ENCODE assay signal across 23 cellular contexts in genomic region chr5:155529366-155529765, GRCh38.
DNase-seq lines count a peak whose midpoint lies in the region; ATAC-seq and TF ChIP-seq lines count a peak whose summit lies in the region.
"Had no signal": no experiment of that assay in that cellular context is flagged by ENCODE, and none has a peak within 500 bp of the region (broad histone marks: within the 10 kb centered on the region; RNA-seq: fewer than 3 reads in every experiment).

No MANE protein-coding gene starts in this region.

- in situ Hi-C loops in SK-MEL-5 (cut with HindIII; ENCODE audit: low pct_unique_long_range_greater_than_20kb, low sequenced_read_pairs) = no loop called here

- DNase-seq in NCI-H446 (lab: John Stamatoyannopoulos, UW) = peak; percentile 41 to 82
- DNase-seq in SK-MEL-5 (ENCODE audit: low read depth, low spot score) = peak; percentile 49
- DNase-seq in epithelial cell of esophagus (ENCODE audit: low read depth) = peak; percentile 99
- peak; percentile 10 for DNase-seq in renal cortical epithelial cell (ENCODE audit: low read depth)
- DNase-seq in suprapubic skin (ENCODE audit: low spot score in 2 of 2) = no peak
- DNase-seq in GM10248 (ENCODE audit: extremely low spot score) = no peak
- DNase-seq: activated CD4-positive, alpha-beta memory T cell treated with anti-CD3 and anti-CD28 coated beads for 36 hours; activated effector memory CD4-positive, alpha-beta T cell treated with Interleukin-2 at 50 U/mL for 16 hours; activated naive CD8-positive, alpha-beta T cell treated with anti-CD3 and anti-CD28 coated beads for 36 hours; activated T-cell treated with anti-CD3 and anti-CD28 coated beads for 4 hours; CD4-positive, CD25-positive, alpha-beta regulatory T cell; EL; erythroblast; natural killer cell; NCI-H1105 treated with DMSO at 0.1 percent for 48 hours; NCI-H526 treated with DMSO at 0.1 percent for 48 hours; stimulated activated CD4-positive, alpha-beta T cell treated with anti-CD3 and anti-CD28 coated beads, Interleukin-4, amount 100 ng/mL, for 1 hour; stimulated activated naive CD4-positive, alpha-beta T cell treated with Interleukin-2 at 50 U/mL for 16 hours had no signal

- TF ChIP-seq CTCF in epithelial cell of esophagus (IDR thresholded peaks at IDR 0.05; ENCODE audit: insufficient read depth, low read depth, low read length, missing control alignments) (no peak), suprapubic skin (IDR thresholded peaks at IDR 0.05) (no peak), GM10248 (IDR thresholded peaks at IDR 0.05; ENCODE audit: control extremely low read depth, extremely low read depth, low read depth, missing control alignments) (no peak)

- POLR2A ChIA-PET in GM10248 (lab: Yijun Ruan, JAX) = no interaction called here

- ATAC-seq in GM21717 (IDR thresholded peaks at IDR 0.05; ENCODE audit: unreplicated experiment) = no peak
- ATAC-seq: activated CD4-positive, CD25-positive, alpha-beta regulatory T cell treated with anti-CD3 and anti-CD28 coated beads, Interleukin-2, amount 50 U/mL, for 24 hours; HCT116; natural killer cell; Right ventricle myocardium inferior had no signal

- no peaks in the 10 kb centered on the region for H3K4me1 ChIP-seq in suprapubic skin
- H3K4me1 ChIP-seq: right atrium auricular region had no signal

- no peaks in the 10 kb centered on the region for H3K9me3 ChIP-seq in suprapubic skin
- H3K9me3 ChIP-seq: right atrium auricular region had no signal

- no peaks in the 10 kb centered on the region for H3K36me3 ChIP-seq in suprapubic skin
- H3K36me3 ChIP-seq: right atrium auricular region had no signal

- no peak for TF ChIP-seq EP300 in suprapubic skin (IDR thresholded peaks at IDR 0.05)

- H3K4me3 ChIP-seq in epithelial cell of esophagus (ENCODE audit: low read length) (no peak overlapping the region), suprapubic skin (no peak overlapping the region)
- H3K4me3 ChIP-seq: right atrium auricular region had no signal

- TF ChIP-seq POLR2A in suprapubic skin (IDR thresholded peaks at IDR 0.05) = no peak

- no peak overlapping the region for H3K27ac ChIP-seq in suprapubic skin
- H3K27ac ChIP-seq: right atrium auricular region had no signal

- no peaks in the 10 kb centered on the region for H3K27me3 ChIP-seq in suprapubic skin
- H3K27me3 ChIP-seq: right atrium auricular region had no signal

- CTCF ChIA-PET in GM10248 (lab: Yijun Ruan, JAX) = no interaction called here

- 56% methylated on average over 3 of the region's 3 CpGs for WGBS in suprapubic skin

Comparison
In these comparisons a context has a peak if more than half of its experiments do, and no peak if none do; other contexts are left out.
1. DNase-seq: peak in NCI-H446 (2 of 2), SK-MEL-5 (single experiment), epithelial cell of esophagus (single experiment) and renal cortical epithelial cell (single experiment); none in suprapubic skin (0 of 2) and GM10248 (single experiment).